12 cellular contexts compared by ENCODE assay signal in the genomic region with DNA sequence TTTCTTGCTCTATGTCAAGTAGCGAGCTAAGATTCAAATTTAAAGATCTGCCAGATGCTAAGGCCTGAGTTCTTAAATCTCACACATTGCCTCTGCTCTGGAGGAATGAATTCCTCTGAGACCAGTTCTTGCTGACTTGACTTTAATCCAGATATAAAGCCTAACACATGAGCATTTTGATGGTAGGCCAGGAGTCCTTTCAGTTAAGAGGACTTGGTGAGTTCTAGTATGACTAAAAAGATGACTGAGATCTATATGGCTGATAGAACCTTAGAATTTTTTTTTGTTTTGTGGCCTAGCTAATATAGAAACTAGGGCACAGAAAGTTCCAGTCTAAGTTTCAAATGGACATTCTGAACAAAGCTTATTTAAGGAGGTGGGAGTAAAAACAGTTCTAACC. TPM values are rescaled to one million over a fixed set of nuclear protein-coding genes. Genes with fewer than 3 reads are reported as not detected.
DNase-seq lines count a peak whose midpoint lies in the region; ATAC-seq, FAIRE-seq and TF ChIP-seq lines count a peak whose summit lies in the region.
"Had no signal": no experiment of that assay in that cellular context is flagged by ENCODE, and none has a peak within 500 bp of the region (broad histone marks: within the 10 kb centered on the region; RNA-seq: fewer than 3 reads in every experiment).

No MANE protein-coding gene starts in this region.

- H3K79me2 ChIP-seq in K562 (ENCODE audit: control insufficient read depth, insufficient read depth, low read length) = peaks cover 29% of the 10 kb centered on the region

- no peaks in the 10 kb centered on the region for H3K9me1 ChIP-seq in K562 (ENCODE audit: control insufficient read depth, insufficient read depth, low read length)

- H3K4me3 ChIP-seq in K562 (no peak overlapping the region), HAP-1 (no peak overlapping the region)
- H3K4me3 ChIP-seq: cardiac muscle cell had no signal

- DNase-seq in G401 (ENCODE audit: low spot score) (peak; percentile 21), K562 (ENCODE audit: extremely low read depth in 1 of 4, low spot score in 3 of 4) (no peak), pons (ENCODE audit: low spot score) (peak; percentile 29), C1 segment of cervical spinal cord (lab: John Stamatoyannopoulos, UW) (no peak), HAP-1 (ENCODE audit: low spot score in 2 of 2) (no peak), left ventricle myocardium superior (no peak)
- DNase-seq: foreskin melanocyte, NCI-H748 treated with DMSO at 0.1 percent for 48 hours, right cardiac atrium had no signal

- FAIRE-seq in K562 (lab: Jason Lieb, UNC) = no peak

- no peaks in the 10 kb centered on the region for H4K20me1 ChIP-seq in K562 (replicated peaks; ENCODE audit: control insufficient read depth, insufficient read depth, low read length)

- POLR2A ChIA-PET in K562 (lab: Yijun Ruan, JAX) = interaction anchor here (0.6 to 2.0 kb wide), 3 partner anchors 12 to 32 kb away, joined by 3 to 9 read pairs (median 4); no protein-coding TSS in a partner anchor

- WGBS in K562 (ENCODE audit: insufficient coverage, low coverage, missing lambda C conversion rate) = 38% methylated on average over 1 of the region's 1 CpG

- no peak overlapping the region for H3K9ac ChIP-seq in K562 (ENCODE audit: insufficient read depth in 1 of 2, low read depth in 2 of 2, low read length in 2 of 2)

- peaks cover 13% of the 10 kb centered on the region for H3K36me3 ChIP-seq in K562 (ENCODE audit: control insufficient read depth, insufficient read depth, low read length)
- 0 out of 2 replicates have a peak, but pooled peaks cover 5% of the 10 kb centered on the region for H3K36me3 ChIP-seq in HAP-1 (replicated peaks)
- H3K36me3 ChIP-seq: cardiac muscle cell had no signal

- ATAC-seq in HG02973 (IDR thresholded peaks at IDR 0.05; ENCODE audit: unreplicated experiment) (peak; percentile 32), K562 (no peak), HG03378 (IDR thresholded peaks at IDR 0.05; ENCODE audit: unreplicated experiment) (no peak), left ventricle myocardium superior (no peak)
- ATAC-seq: right cardiac atrium had no signal

- TF ChIP-seq CTCF in K562 (IDR thresholded peaks at IDR 0.05 in 2 of 3, conservative IDR thresholded peaks at IDR 0.05 in 1 of 3; ENCODE audit: insufficient read depth in 2 of 3, low read depth in 1 of 3, low read length in 3 of 3) = no peak

- H3K27me3 ChIP-seq in K562 (ENCODE audit: control insufficient read depth in 2 of 2, insufficient read depth in 2 of 2, low read length in 2 of 2) (no peaks in the 10 kb centered on the region), HAP-1 (ENCODE audit: low read depth) (no peaks in the 10 kb centered on the region)
- H3K27me3 ChIP-seq: cardiac muscle cell had no signal

- TF ChIP-seq EP300 in K562 (IDR thresholded peaks at IDR 0.05; ENCODE audit: low read length) = no peak

- H3K9me3 ChIP-seq in K562 (replicated peaks; ENCODE audit: control insufficient read depth, insufficient read depth, low read depth, low read length) (no peaks in the 10 kb centered on the region), HAP-1 (no peaks in the 10 kb centered on the region)

- intact Hi-C loops in K562 (cut with micrococcal nuclease) (loop anchor here (10.0 kb wide), 2 partner anchors 214 to 634 kb away; no protein-coding TSS in a partner anchor), left ventricle myocardium superior (cut with micrococcal nuclease) (no loop called here)

- CTCF ChIA-PET in K562 (lab: Yijun Ruan, JAX; ENCODE audit: low intra/inter-chr PET ratio) = no interaction called here

- peak overlapping the region; percentile 38 for H2AFZ ChIP-seq in K562 (ENCODE audit: low read depth, low read length)

- H3K4me1 ChIP-seq in K562 (replicated peaks in 1 of 2; ENCODE audit: control insufficient read depth in 2 of 2, insufficient read depth in 2 of 2, low read length in 2 of 2) (peaks cover 0 to 6% of the 10 kb centered on the region in 2 experiments; a peak in 3 of 5 replicates), HAP-1 (no peaks in the 10 kb centered on the region; the same call in 1 of the 2 replicates)

- in situ Hi-C loops in G401 (cut with HindIII; ENCODE audit: low sequenced_read_pairs) = no loop called here
- in situ Hi-C loops in K562 (cut with MboI) = no loop called here
- in situ Hi-C loops in HAP-1 (cut with MboI; ENCODE audit: low sequenced_read_pairs) = no loop called here

- H3K4me2 ChIP-seq in K562 (ENCODE audit: insufficient read depth, low read length) = no peak overlapping the region

- H3K27ac ChIP-seq in K562 (ENCODE audit: extremely low read depth, low read depth, low read length) = no peak overlapping the region
- H3K27ac ChIP-seq: cardiac muscle cell had no signal

- BruUV-seq in K562 (replicated peaks; lab: Mats Ljungman, UMichigan) = no TSS peak

- TF ChIP-seq RAD21 in K562 (CRISPR knock-in tag; conservative IDR thresholded peaks at IDR 0.05 in 1 of 2, IDR thresholded peaks at IDR 0.05 in 1 of 2) = no peak

- TF ChIP-seq POLR2A in K562 (conservative IDR thresholded peaks at IDR 0.05) = no peak

TF ChIP-seq in K562, 482 proteins besides CTCF, POLR2A, EP300 and RAD21:
- TF ChIP-seq ZNF316 (IDR thresholded peaks at IDR 0.05) (peak; percentile 81), ZZZ3 (IDR thresholded peaks at IDR 0.05) (no peak), C11orf30 (IDR thresholded peaks at IDR 0.05; ENCODE audit: low read depth) (peak; percentile 63), MAFG (tag; conservative IDR thresholded peaks at IDR 0.05) (peak; percentile 54; the same call in 1 of the 2 replicates), NFIX (CRISPR knock-in tag; IDR thresholded peaks at IDR 0.05; ENCODE audit: low read depth) (no peak), ELF1 (tag; IDR thresholded peaks at IDR 0.05) (no peak), MAFF (IDR thresholded peaks at IDR 0.05; ENCODE audit: low read length) (peak; percentile 56; the same call in 1 of the 2 replicates), MYBL2 (IDR thresholded peaks at IDR 0.05; ENCODE audit: low read depth) (no peak), MYBL2 (CRISPR knock-in tag; IDR thresholded peaks at IDR 0.05; ENCODE audit: borderline replicate concordance) (no peak), ARID2 (IDR thresholded peaks at IDR 0.05) (no peak), ETV5 (CRISPR knock-in tag; IDR thresholded peaks at IDR 0.05; ENCODE audit: low read depth) (no peak), KLF16 (IDR thresholded peaks at IDR 0.05) (no peak)

RNA-seq across cellular contexts. Expression of gene INIP, which starts 1.4 kb away (rescaled TPM):
- 28.1 and 31.3 TPM in 2 replicates for total RNA-seq in G401 (2014; rRNA removed; shearing (Covaris generic))
- total RNA-seq in K562 (2011; cell fraction: chromatin; rRNA removed; ENCODE audit: low replicate concordance) = 11.0 and 32.0 TPM in 2 replicates
- 9.7 and 10.3 TPM in 2 replicates for total RNA-seq in K562 (2011; cell fraction: nucleolus; rRNA removed)
- 13.9 and 24.1 TPM in 2 replicates for total RNA-seq in K562 (2011; cell fraction: nucleoplasm; rRNA removed)
- 11.9 and 17.8 TPM in 2 replicates for total RNA-seq in K562 (2014; rRNA removed)
- 38.8 and 47.6 TPM in 2 replicates for total RNA-seq in K562 (2014; rRNA removed; fragmentation: Illumina TruSeq; extraction: Trizol)
- 30.9 and 32.1 TPM in 2 replicates for total RNA-seq in K562 (2015; rRNA removed; fragmentation: Illumina TruSeq; extraction: Trizol)
- 28.5 and 33.0 TPM in 2 replicates for total RNA-seq in K562 (2021)
- 47.2 and 56.8 TPM in 2 replicates for polyA plus RNA-seq in K562 (2011; rRNA removed)
- 9.6 and 24.1 TPM in 2 replicates for polyA plus RNA-seq in K562 (2011; cell fraction: cytosol; rRNA removed)
- polyA plus RNA-seq in K562 (2011; cell fraction: nucleus; rRNA removed) = 6.4 and 10.8 TPM in 2 replicates
- 20.4 and 29.5 TPM in 2 replicates for polyA plus RNA-seq in K562 (2012)
- polyA plus RNA-seq in K562 (2014; fragmentation: Illumina TruSeq; extraction: Trizol) = 28.7 and 37.3 TPM in 2 replicates
- 10 to 100 TPM; 87.0 to 87.9 TPM for polyA plus RNA-seq in K562 (2014; fragmentation: Nextera tagmentation; extraction: Ambion mirVana)
- polyA plus RNA-seq in K562 (2014; rRNA removed) = 26.0 and 30.0 TPM in 2 replicates
- polyA minus RNA-seq in K562 (2011; rRNA and poly(A)+ RNA removed) = 41.9 and 45.6 TPM in 2 replicates
- polyA minus RNA-seq in K562 (2011; cell fraction: cytosol; rRNA and poly(A)+ RNA removed) = 9.2 and 13.8 TPM in 2 replicates
- 7.0 and 10.2 TPM in 2 replicates for polyA minus RNA-seq in K562 (2011; cell fraction: nucleus; rRNA and poly(A)+ RNA removed)
- 15.1 TPM for total RNA-seq in left ventricle myocardium superior

RNA-seq across cellular contexts. Expression of gene SNX30, which starts 31.3 kb away (rescaled TPM):
- total RNA-seq in G401 (2014; rRNA removed; shearing (Covaris generic)) = 11.9 and 12.8 TPM in 2 replicates
- 5.4 and 7.0 TPM in 2 replicates for total RNA-seq in K562 (2011; cell fraction: chromatin; rRNA removed; ENCODE audit: low replicate concordance)
- total RNA-seq in K562 (2011; cell fraction: nucleolus; rRNA removed) = 2.7 and 2.9 TPM in 2 replicates
- total RNA-seq in K562 (2011; cell fraction: nucleoplasm; rRNA removed) = 5.1 and 7.3 TPM in 2 replicates
- 3.3 and 3.6 TPM in 2 replicates for total RNA-seq in K562 (2014; rRNA removed)
- 4.5 and 5.0 TPM in 2 replicates for total RNA-seq in K562 (2014; rRNA removed; fragmentation: Illumina TruSeq; extraction: Trizol)
- 4.9 and 5.9 TPM in 2 replicates for total RNA-seq in K562 (2015; rRNA removed; fragmentation: Illumina TruSeq; extraction: Trizol)
- total RNA-seq in K562 (2021) = 4.2 and 4.8 TPM in 2 replicates
- polyA plus RNA-seq in K562 (2011; rRNA removed) = 2.4 and 3.1 TPM in 2 replicates
- 1.3 and 2.7 TPM in 2 replicates for polyA plus RNA-seq in K562 (2011; cell fraction: cytosol; rRNA removed)
- polyA plus RNA-seq in K562 (2011; cell fraction: nucleus; rRNA removed) = 4.7 and 4.8 TPM in 2 replicates
- polyA plus RNA-seq in K562 (2012) = 3.2 and 3.8 TPM in 2 replicates
- 3.9 and 4.4 TPM in 2 replicates for polyA plus RNA-seq in K562 (2014; fragmentation: Illumina TruSeq; extraction: Trizol)
- under 1 TPM; 0.76 to 0.99 TPM for polyA plus RNA-seq in K562 (2014; fragmentation: Nextera tagmentation; extraction: Ambion mirVana)
- polyA plus RNA-seq in K562 (2014; rRNA removed) = 2.9 and 10.6 TPM in 2 replicates
- 6.5 and 8.2 TPM in 2 replicates for polyA minus RNA-seq in K562 (2011; rRNA and poly(A)+ RNA removed)
- 2.8 and 3.0 TPM in 2 replicates for polyA minus RNA-seq in K562 (2011; cell fraction: cytosol; rRNA and poly(A)+ RNA removed)
- 1.6 and 2.8 TPM in 2 replicates for polyA minus RNA-seq in K562 (2011; cell fraction: nucleus; rRNA and poly(A)+ RNA removed)
- 4.3 TPM for total RNA-seq in left ventricle myocardium superior

Comparison
In these comparisons a context has a peak if more than half of its experiments do, and no peak if none do; other contexts are left out.
1. DNase-seq: peak in G401 (single experiment) and pons (single experiment); none in K562 (0 of 4), C1 segment of cervical spinal cord (0 of 14), HAP-1 (0 of 2) and left ventricle myocardium superior (single experiment).